Comparison of ENCODE assay signal across 14 cellular contexts in the genomic region with DNA sequence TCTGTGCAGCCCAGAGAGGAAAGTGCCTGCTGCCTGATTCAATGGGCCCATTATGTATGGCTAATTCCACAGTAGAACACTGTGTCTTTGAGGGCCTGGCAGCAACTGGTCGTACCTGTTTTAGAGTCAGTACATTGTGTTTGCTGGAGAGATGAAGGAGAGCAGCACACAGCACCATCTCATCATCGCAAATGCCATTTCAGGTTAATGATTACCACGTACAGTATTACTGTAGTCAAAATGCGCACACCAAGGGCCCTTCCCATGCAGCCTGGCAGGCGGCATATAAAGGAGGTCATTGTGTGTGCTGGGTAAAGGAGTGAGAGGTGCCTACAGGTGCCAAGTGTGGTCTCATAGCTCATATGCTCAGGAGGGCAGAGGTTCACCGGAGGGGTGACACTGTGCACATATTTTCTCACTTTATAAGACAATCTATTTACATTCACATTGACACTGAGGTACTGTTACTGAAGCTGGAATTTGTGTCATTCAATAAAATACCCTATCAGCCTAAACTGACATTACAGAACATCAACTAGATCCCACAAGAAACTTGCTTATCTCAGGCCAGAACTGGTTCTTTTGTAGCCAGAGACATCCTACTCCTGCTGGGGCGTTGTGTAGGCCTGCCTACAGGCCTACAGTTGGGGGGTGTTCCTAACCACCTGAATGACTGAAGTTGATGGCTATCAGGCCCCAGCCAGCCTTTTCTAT.
DNase-seq lines count a peak whose midpoint lies in the region; ATAC-seq and TF ChIP-seq lines count a peak whose summit lies in the region.
"Had no signal": no experiment of that assay in that cellular context is flagged by ENCODE, and none has a peak within 500 bp of the region (broad histone marks: within the 10 kb centered on the region; RNA-seq: fewer than 3 reads in every experiment).

No MANE protein-coding gene starts in this region.

- H3K4me1 ChIP-seq in PC-9 (replicated peaks; ENCODE audit: insufficient read depth): peaks cover 43% of the 10 kb centered on the region
- no peaks in the 10 kb centered on the region for H3K4me1 ChIP-seq in gastroesophageal sphincter

- CTCF ChIA-PET in PC-9 (lab: Charles Lee): no interaction called here

- DNase-seq in COLO668 (lab: John Stamatoyannopoulos, UW; ENCODE audit: unreplicated experiment): peak; percentile 83
- DNase-seq in PC-9: peak; percentile 16 to 70
- DNase-seq in globus pallidus (ENCODE audit: low spot score): peak; percentile 67
- peak; percentile 90 for DNase-seq in pons (ENCODE audit: low spot score)
- no peak for DNase-seq in DMS79 (lab: John Stamatoyannopoulos, UW)
- no peak for DNase-seq in HFFc6
- DNase-seq in NCI-H446 treated with DMSO at 0.1 percent for 48 hours (lab: John Stamatoyannopoulos, UW): no peak
- DNase-seq: activated CD4-positive, CD25-positive, alpha-beta regulatory T cell treated with anti-CD3 and anti-CD28 coated beads, Interleukin-2, amount 50 U/mL, for 72 hours; activated naive CD8-positive, alpha-beta T cell treated with anti-CD3 and anti-CD28 coated beads, Interleukin-2, amount 10 ng/mL, durations not matched to agents 7 days and 5 days; cortex of kidney; DND-41; natural killer cell; NCI-H1694 treated with DMSO at 0.1 percent for 48 hours had no signal

- no peak for TF ChIP-seq POLR2A in gastroesophageal sphincter (IDR thresholded peaks at IDR 0.05)

- peak overlapping the region; percentile 40 for H3K4me2 ChIP-seq in PC-9

- H3K9me3 ChIP-seq in PC-9 (ENCODE audit: insufficient read depth, low read depth): no peaks in the 10 kb centered on the region
- H3K9me3 ChIP-seq in gastroesophageal sphincter: no peaks in the 10 kb centered on the region

- peaks cover 26% of the 10 kb centered on the region for H3K27me3 Mint-ChIP-seq in HFFc6 (ENCODE audit: insufficient read depth)

- BruUV-seq in PC-9 (replicated peaks; lab: Mats Ljungman, UMichigan): no TSS peak

- H3K4me1 Mint-ChIP-seq in HFFc6 (ENCODE audit: low read depth): no peaks in the 10 kb centered on the region
- H3K4me1 Mint-ChIP-seq: natural killer cell had no signal

- H3K36me3 Mint-ChIP-seq in HFFc6 (ENCODE audit: low read depth): no peaks in the 10 kb centered on the region
- H3K36me3 Mint-ChIP-seq: activated naive CD8-positive, alpha-beta T cell treated with anti-CD3 and anti-CD28 coated beads, Interleukin-2, amount 10 ng/mL, durations not matched to agents 7 days and 5 days; natural killer cell had no signal

- H3F3A ChIP-seq in PC-9 (ENCODE audit: insufficient read depth, low read depth): peaks cover 18% of the 10 kb centered on the region; the same call in 1 of the 2 replicates

- TF ChIP-seq EP300 in gastroesophageal sphincter (IDR thresholded peaks at IDR 0.05): no peak

- intact Hi-C loops in PC-9 (cut with micrococcal nuclease; ENCODE audit: unreplicated experiment): no loop called here

- TF ChIP-seq CTCF in PC-9 (conservative IDR thresholded peaks at IDR 0.05) (no peak), HFFc6 (IDR thresholded peaks at IDR 0.05) (no peak), gastroesophageal sphincter (IDR thresholded peaks at IDR 0.05) (no peak)

- POLR2A ChIA-PET in PC-9 (lab: Charles Lee; ENCODE audit: unreplicated experiment): interaction anchor here (0.7 kb wide), 1 partner anchor 200 kb away, joined by 4 read pairs; no protein-coding TSS in a partner anchor

- H3K36me3 ChIP-seq in PC-9 (ENCODE audit: low read depth) (no peaks in the 10 kb centered on the region), gastroesophageal sphincter (no peaks in the 10 kb centered on the region)

- no peaks in the 10 kb centered on the region for H3K9me3 Mint-ChIP-seq in HFFc6
- H3K9me3 Mint-ChIP-seq: activated naive CD8-positive, alpha-beta T cell treated with anti-CD3 and anti-CD28 coated beads, Interleukin-2, amount 10 ng/mL, durations not matched to agents 7 days and 5 days; natural killer cell had no signal

- no peak overlapping the region for H3K27ac Mint-ChIP-seq in HFFc6
- H3K27ac Mint-ChIP-seq: activated naive CD8-positive, alpha-beta T cell treated with anti-CD3 and anti-CD28 coated beads, Interleukin-2, amount 10 ng/mL, durations not matched to agents 7 days and 5 days; natural killer cell had no signal

- no peaks in the 10 kb centered on the region for H3K9me2 ChIP-seq in PC-9 (ENCODE audit: insufficient read depth)

- H3K4me3 ChIP-seq in PC-9 (no peak overlapping the region), gastroesophageal sphincter (no peak overlapping the region)

- no peak overlapping the region for H3K4me3 Mint-ChIP-seq in HFFc6
- H3K4me3 Mint-ChIP-seq: activated naive CD8-positive, alpha-beta T cell treated with anti-CD3 and anti-CD28 coated beads, Interleukin-2, amount 10 ng/mL, durations not matched to agents 7 days and 5 days; natural killer cell had no signal

- no peak for ATAC-seq in gastroesophageal sphincter
- ATAC-seq: natural killer cell had no signal

- WGBS in gastroesophageal sphincter (ENCODE audit: low coverage in 1 of 2), 2 donors: 86 to 89% methylated on average over 1 to 7 of the region's 7 CpGs

- H3K27me3 ChIP-seq in PC-9 (ENCODE audit: insufficient read depth, low read depth) (no peaks in the 10 kb centered on the region), gastroesophageal sphincter (no peaks in the 10 kb centered on the region)

- peak overlapping the region; percentile 59 for H2AFZ ChIP-seq in PC-9

- H3K27ac ChIP-seq in PC-9 (peak overlapping the region; percentile 58), gastroesophageal sphincter (no peak overlapping the region)

- H4K20me1 ChIP-seq in PC-9 (ENCODE audit: insufficient read depth): no peaks in the 10 kb centered on the region

- no peaks in the 10 kb centered on the region for H3K79me2 ChIP-seq in PC-9 (ENCODE audit: low read depth)

Comparison
In these comparisons a context has a peak if more than half of its experiments do, and no peak if none do; other contexts are left out.
1. DNase-seq: peak in COLO668 (single experiment), PC-9 (2 of 2), globus pallidus (single experiment) and pons (single experiment); none in DMS79 (single experiment), HFFc6 (single experiment) and NCI-H446 treated with DMSO at 0.1 percent for 48 hours (single experiment).